1 cellular context compared by ENCODE assay signal in genomic region chr4:48175806-48176205, GRCh38.
TF ChIP-seq lines count a peak whose summit lies in the region.

No MANE protein-coding gene starts in this region.

TF ChIP-seq in GM23338, 12 proteins besides CTCF, POLR2A, EP300 and RAD21 (continued from another document):
- TF ChIP-seq ZNF462 (CRISPR knock-in tag; IDR thresholded peaks at IDR 0.05) (no peak), EZH2 (IDR thresholded peaks at IDR 0.05; ENCODE audit: low read depth, unreplicated experiment) (no peak), POLR2AphosphoS5 (IDR thresholded peaks at IDR 0.05; ENCODE audit: low read depth) (no peak), STAT1 (IDR thresholded peaks at IDR 0.05; ENCODE audit: unreplicated experiment) (no peak), ZNF331 (CRISPR knock-in tag; IDR thresholded peaks at IDR 0.05; ENCODE audit: low read depth) (no peak), JUNB (IDR thresholded peaks at IDR 0.05; ENCODE audit: unreplicated experiment) (no peak)
